9 cellular contexts compared by ENCODE assay signal in the genomic region with DNA sequence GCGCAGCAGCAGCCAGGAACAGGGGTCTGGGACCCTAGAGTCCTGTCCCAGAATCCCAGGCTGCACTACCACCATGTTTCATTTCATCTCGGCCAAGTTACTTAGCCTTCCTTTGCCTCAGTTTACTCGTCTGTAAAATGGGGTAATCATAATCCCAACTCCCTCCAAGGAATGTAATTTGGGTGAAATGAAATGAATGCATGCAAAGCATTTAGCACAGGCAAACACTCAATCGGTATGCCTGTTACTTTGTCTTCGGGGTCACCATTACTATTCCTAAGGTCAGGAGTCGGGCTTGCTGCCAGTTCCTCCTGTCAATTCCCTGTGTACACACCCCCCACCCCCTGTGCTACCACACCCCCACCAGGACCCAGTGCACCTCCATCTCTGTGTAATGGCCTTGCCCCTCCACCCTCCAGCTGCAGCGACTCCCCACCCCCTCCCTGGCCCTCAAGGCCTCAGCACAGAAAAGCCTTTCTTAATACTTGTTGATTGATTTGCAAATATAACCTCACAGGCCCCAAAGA. TPM values are rescaled to one million over a fixed set of nuclear protein-coding genes. Genes with fewer than 3 reads are reported as not detected.
DNase-seq lines count a peak whose midpoint lies in the region; TF ChIP-seq lines count a peak whose summit lies in the region.
"Had no signal": no experiment of that assay in that cellular context is flagged by ENCODE, and none has a peak within 500 bp of the region (broad histone marks: within the 10 kb centered on the region; RNA-seq: fewer than 3 reads in every experiment).

No MANE protein-coding gene starts in this region.

- no peaks in the 10 kb centered on the region for H3K27me3 ChIP-seq in CD8-positive, alpha-beta memory T cell (ENCODE audit: insufficient read depth, low read length, poor library complexity, severe bottlenecking)

- no peaks in the 10 kb centered on the region for H3K36me3 ChIP-seq in CD8-positive, alpha-beta memory T cell (ENCODE audit: insufficient read depth, low read length)

- H3K4me3 ChIP-seq in fibroblast of the aortic adventitia (ENCODE audit: low read depth, low read length), result peak overlapping the region; percentile 93
- no peak overlapping the region for H3K4me3 ChIP-seq in CD8-positive, alpha-beta memory T cell (ENCODE audit: low read length)

- CTCF ChIA-PET in RWPE1 (lab: Yijun Ruan, JAX), result interaction anchor here (0.7 kb wide), 1 partner anchor 225 kb away, joined by 3 read pairs; no protein-coding TSS in a partner anchor
- CTCF ChIA-PET in CD8-positive, alpha-beta memory T cell (lab: Charles Lee), result no interaction called here

- TF ChIP-seq CTCF in RWPE1 (conservative IDR thresholded peaks at IDR 0.05; ENCODE audit: low read depth) (no peak), fibroblast of the aortic adventitia (IDR thresholded peaks at IDR 0.05; ENCODE audit: insufficient read depth, low read length) (no peak), GM13976 (IDR thresholded peaks at IDR 0.05; ENCODE audit: borderline replicate concordance, control extremely low read depth, extremely low read depth, insufficient read depth, missing control alignments) (no peak)

- no peaks in the 10 kb centered on the region for H3K4me1 Mint-ChIP-seq in CD8-positive, alpha-beta memory T cell

- DNase-seq in EL (peak; percentile 66), RWPE1 (ENCODE audit: low spot score) (no peak), fibroblast of the aortic adventitia (ENCODE audit: low read depth) (peak; percentile 38), renal cortical epithelial cell (ENCODE audit: low read depth) (peak; percentile 67), GM13976 (ENCODE audit: low spot score) (no peak), ecto neural progenitor cell (ENCODE audit: low spot score) (no peak), GM19238 (ENCODE audit: insufficient read length, low spot score) (no peak)
- DNase-seq in CD8-positive, alpha-beta memory T cell, result no peak
- DNase-seq: cortex of kidney had no signal

- no peak overlapping the region for H3K4me3 Mint-ChIP-seq in CD8-positive, alpha-beta memory T cell

- in situ Hi-C loops in GM13976 (cut with MboI; ENCODE audit: low sequenced_read_pairs, unreplicated experiment), result no loop called here

- POLR2A ChIA-PET in RWPE1 (lab: Yijun Ruan, JAX; ENCODE audit: low non-redundant PET), result no interaction called here
- POLR2A ChIA-PET in CD8-positive, alpha-beta memory T cell (lab: Charles Lee), result no interaction called here

- no peaks in the 10 kb centered on the region for H3K9me3 ChIP-seq in CD8-positive, alpha-beta memory T cell (ENCODE audit: low read length)

- no peak overlapping the region for H3K27ac Mint-ChIP-seq in CD8-positive, alpha-beta memory T cell

- H3K9me3 Mint-ChIP-seq in CD8-positive, alpha-beta memory T cell, result peaks cover 0 to 7% (median 3%) of the 10 kb centered on the region in 5 donors

- H3K27ac ChIP-seq in RWPE1, result peak overlapping the region; percentile 87
- H3K27ac ChIP-seq in CD8-positive, alpha-beta memory T cell (ENCODE audit: low read depth, low read length), result no peak overlapping the region

- no peaks in the 10 kb centered on the region for H3K36me3 Mint-ChIP-seq in CD8-positive, alpha-beta memory T cell

- H3K27me3 Mint-ChIP-seq in CD8-positive, alpha-beta memory T cell, result peaks cover 16 to 25% of the 10 kb centered on the region in 2 donors

- no peaks in the 10 kb centered on the region for H3K4me1 ChIP-seq in CD8-positive, alpha-beta memory T cell (ENCODE audit: insufficient read depth, low read length)

RNA-seq across cellular contexts. Expression of gene TNS3, which starts 1.7 kb away (rescaled TPM):
- 7.1 and 28.3 TPM in 2 replicates for total RNA-seq in fibroblast of the aortic adventitia (ENCODE audit: low replicate concordance)
- 30.4 and 210 TPM in 2 replicates for total RNA-seq in renal cortical epithelial cell
- 1 to 10 TPM; 1.4 to 1.5 TPM for total RNA-seq in CD8-positive, alpha-beta memory T cell
- not detected for polyA plus RNA-seq in CD8-positive, alpha-beta memory T cell

Comparison
In these comparisons a context has a peak if more than half of its experiments do, and no peak if none do; other contexts are left out.
1. DNase-seq: peak in EL (single experiment), fibroblast of the aortic adventitia (single experiment) and renal cortical epithelial cell (single experiment); none in RWPE1 (single experiment), CD8-positive, alpha-beta memory T cell (0 of 5), GM13976 (single experiment), ecto neural progenitor cell (single experiment) and GM19238 (single experiment).